Comparison of ENCODE assay signal across 14 cellular contexts in the genomic region with DNA sequence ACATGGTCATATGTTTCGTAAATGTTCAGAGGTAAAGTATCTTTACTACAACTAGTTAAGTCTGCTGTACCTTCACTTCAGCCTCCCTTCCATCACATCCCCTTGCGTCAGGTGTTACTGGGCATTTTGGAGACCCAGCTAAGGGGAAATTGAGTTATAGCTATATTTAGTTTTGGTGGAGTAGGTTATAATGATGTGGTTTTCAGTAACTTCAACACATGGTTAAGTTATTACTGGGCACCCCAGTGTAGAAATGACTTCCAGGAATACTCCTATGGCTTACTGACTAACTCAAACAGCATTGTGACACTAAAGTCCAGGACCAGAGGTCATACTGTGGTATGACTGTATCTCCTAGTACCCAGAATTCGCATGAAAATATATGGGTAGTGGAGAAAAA. TPM values are rescaled to one million over a fixed set of nuclear protein-coding genes. Genes with fewer than 3 reads are reported as not detected.
DNase-seq lines count a peak whose midpoint lies in the region; ATAC-seq, FAIRE-seq and TF ChIP-seq lines count a peak whose summit lies in the region.
"Had no signal": no experiment of that assay in that cellular context is flagged by ENCODE, and none has a peak within 500 bp of the region (broad histone marks: within the 10 kb centered on the region; RNA-seq: fewer than 3 reads in every experiment).

No MANE protein-coding gene starts in this region.

- H3K9me3 ChIP-seq in muscle layer of duodenum (ENCODE audit: control insufficient read depth in 1 of 2, low read length in 2 of 2), result no peaks in the 10 kb centered on the region
- no peaks in the 10 kb centered on the region for H3K9me3 ChIP-seq in uterus
- H3K9me3 ChIP-seq: psoas muscle had no signal

- intact Hi-C loops in uterus (cut with DNase I; ENCODE audit: low total_unique reads), result no loop called here

- FAIRE-seq in HTR-8/SVneo (lab: Jason Lieb, UNC), result no peak

- TF ChIP-seq CTCF in uterus (IDR thresholded peaks at IDR 0.05), result no peak

- H3K36me3 ChIP-seq in muscle layer of duodenum (ENCODE audit: control insufficient read depth in 1 of 2, insufficient read depth in 2 of 2, low read length in 2 of 2), result no peaks in the 10 kb centered on the region
- no peaks in the 10 kb centered on the region for H3K36me3 ChIP-seq in uterus

- H3K4me1 ChIP-seq in muscle layer of duodenum (ENCODE audit: control insufficient read depth in 1 of 2, insufficient read depth in 2 of 2, low read length in 2 of 2) (no peaks in the 10 kb centered on the region), uterus (no peaks in the 10 kb centered on the region)
- H3K4me1 ChIP-seq: psoas muscle had no signal

- H3K27ac ChIP-seq in muscle layer of duodenum (ENCODE audit: low read length), result peak overlapping the region; percentile 31
- no peak overlapping the region for H3K27ac ChIP-seq in uterus
- H3K27ac ChIP-seq: 22Rv1, psoas muscle had no signal

- H3K27me3 ChIP-seq in muscle layer of duodenum (ENCODE audit: low read depth, low read length) (no peaks in the 10 kb centered on the region), uterus (no peaks in the 10 kb centered on the region)

- DNase-seq in NOMO-1 treated with DMSO at 0.1 percent for 48 hours (lab: John Stamatoyannopoulos, UW; ENCODE audit: unreplicated experiment), result peak; percentile 35
- DNase-seq in NOMO-1 treated with dmso at 0.1 percent for 144 hours (lab: John Stamatoyannopoulos, UW; ENCODE audit: unreplicated experiment), result no peak
- DNase-seq in midbrain (lab: John Stamatoyannopoulos, UW), result no peak
- DNase-seq in uterus, result no peak
- DNase-seq in HTR-8/SVneo (ENCODE audit: insufficient read length, low spot score), result no peak
- DNase-seq: NCI-H1092 treated with DMSO at 0.1 percent for 48 hours; NCI-H524 treated with DMSO at 0.1 percent for 48 hours; psoas muscle; stimulated activated CD4-positive, alpha-beta T cell treated with anti-CD3 and anti-CD28 coated beads, Interleukin-4, amount 100 ng/mL, for 4 hours had no signal

- peak; percentile 30 for ATAC-seq in GM21360 (IDR thresholded peaks at IDR 0.05; ENCODE audit: unreplicated experiment)
- ATAC-seq in HG03159 (IDR thresholded peaks at IDR 0.05; ENCODE audit: unreplicated experiment), result peak; percentile 21
- ATAC-seq: HCT116, psoas muscle had no signal

- no peak overlapping the region for H3K4me3 ChIP-seq in muscle layer of duodenum (ENCODE audit: low read depth in 1 of 2, low read length in 2 of 2)
- H3K4me3 ChIP-seq in uterus, result no peak overlapping the region
- H3K4me3 ChIP-seq: psoas muscle had no signal

- no peak for TF ChIP-seq POLR2A in uterus (IDR thresholded peaks at IDR 0.05)

RNA-seq across cellular contexts. Expression of a gene that starts 23.4 kb away (rescaled TPM):
- total RNA-seq in uterus, result 10 to 100 TPM; 27.3 to 98.4 (median 70.1) TPM
